31 cellular contexts compared by ENCODE assay signal in the genomic region with DNA sequence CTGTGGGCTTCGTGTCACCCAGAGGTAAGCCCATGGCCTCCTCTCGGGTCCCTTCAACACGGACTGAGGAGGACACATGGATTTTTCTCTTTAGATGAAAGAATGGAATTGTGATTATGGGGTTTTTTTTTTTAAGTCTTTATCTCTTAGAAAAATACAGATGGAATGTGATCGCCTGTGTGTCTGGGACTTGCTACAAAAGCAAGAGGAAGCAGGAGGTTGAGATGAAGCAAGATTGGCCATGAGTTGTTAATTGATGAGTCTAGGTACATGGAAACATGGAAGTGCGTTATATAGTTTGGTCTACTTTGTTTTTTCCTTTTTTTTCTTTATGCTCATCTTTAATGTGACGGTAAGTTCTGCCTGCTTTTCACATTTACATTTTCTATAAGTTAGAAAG. TPM values are rescaled to one million over a fixed set of nuclear protein-coding genes. Genes with fewer than 3 reads are reported as not detected.
DNase-seq lines count a peak whose midpoint lies in the region; ATAC-seq and TF ChIP-seq lines count a peak whose summit lies in the region.
"Had no signal": no experiment of that assay in that cellular context is flagged by ENCODE, and none has a peak within 500 bp of the region (broad histone marks: within the 10 kb centered on the region; RNA-seq: fewer than 3 reads in every experiment).

No MANE protein-coding gene starts in this region.

- CTCF ChIA-PET in CD4-positive, alpha-beta memory T cell (lab: Charles Lee; ENCODE audit: partially characterized antibody) = interaction anchor here (1.4 kb wide), 1 partner anchor 35 kb away, joined by 3 read pairs; no protein-coding TSS in a partner anchor

- no peak for ATAC-seq in GM19452 (IDR thresholded peaks at IDR 0.05; ENCODE audit: unreplicated experiment)

- 82% methylated on average over 6 of the region's 6 CpGs for WGBS in esophagus muscularis mucosa

- H3K4me3 ChIP-seq in CD4-positive, alpha-beta memory T cell (ENCODE audit: low read length in 2 of 2) = no peak overlapping the region
- H3K4me3 ChIP-seq in esophagus muscularis mucosa = no peak overlapping the region
- H3K4me3 ChIP-seq: adrenal gland, coronary artery, left ventricle myocardium inferior, SJSA1, skin epidermis, transverse colon had no signal

- H3K36me3 ChIP-seq in CD4-positive, alpha-beta memory T cell (ENCODE audit: insufficient read depth, low read length) = peaks cover 43% of the 10 kb centered on the region
- peaks cover 17 to 52% (median 40%) of the 10 kb centered on the region in 4 donors for H3K36me3 ChIP-seq in esophagus muscularis mucosa

- peaks cover 29 to 48% (median 40%) of the 10 kb centered on the region in 4 donors for H3K4me1 Mint-ChIP-seq in CD4-positive, alpha-beta memory T cell
- H3K4me1 Mint-ChIP-seq: endodermal cell had no signal

- intact Hi-C loops in CD4-positive, alpha-beta memory T cell (cut with micrococcal nuclease) = no loop called here
- intact Hi-C loops in esophagus muscularis mucosa (cut with DNase I) = no loop called here

- POLR2A ChIA-PET in CD4-positive, alpha-beta memory T cell (lab: Charles Lee; ENCODE audit: partially characterized antibody) = no interaction called here

- no peak for TF ChIP-seq EP300 in esophagus muscularis mucosa (IDR thresholded peaks at IDR 0.05)

- H3K4me3 Mint-ChIP-seq in CD4-positive, alpha-beta memory T cell = no peak overlapping the region
- H3K4me3 Mint-ChIP-seq: activated CD4-positive, alpha-beta memory T cell treated with anti-CD3 and anti-CD28 coated beads for 36 hours; B cell; endodermal cell; stimulated activated naive CD8-positive, alpha-beta T cell treated with anti-CD3 and anti-CD28 coated beads, Interleukin-15, Interleukin-2, amounts not matched to agents 100 ng/mL and 50 ng/mL, for 24 hours had no signal

- H3K36me3 Mint-ChIP-seq in CD4-positive, alpha-beta memory T cell = peaks cover 39 to 57% of the 10 kb centered on the region in 2 donors

- TF ChIP-seq POLR2A in esophagus muscularis mucosa (IDR thresholded peaks at IDR 0.05; ENCODE audit: low read depth) = no peak

- no peaks in the 10 kb centered on the region for H3K9me3 Mint-ChIP-seq in CD4-positive, alpha-beta memory T cell
- H3K9me3 Mint-ChIP-seq: activated CD4-positive, alpha-beta memory T cell treated with anti-CD3 and anti-CD28 coated beads for 36 hours; endodermal cell; stimulated activated naive CD8-positive, alpha-beta T cell treated with anti-CD3 and anti-CD28 coated beads, Interleukin-15, Interleukin-2, amounts not matched to agents 100 ng/mL and 50 ng/mL, for 24 hours had no signal

- no peak for DNase-seq in CD4-positive, alpha-beta memory T cell
- no peak for DNase-seq in esophagus muscularis mucosa (ENCODE audit: extremely low spot score)
- peak; percentile 27 for DNase-seq in pulmonary artery endothelial cell (ENCODE audit: low read depth, low spot score)
- no peak for DNase-seq in effector CD8-positive, alpha-beta T cell (lab: John Stamatoyannopoulos, UW)
- no peak for DNase-seq in A172 (ENCODE audit: low spot score)
- no peak for DNase-seq in NOMO-1 treated with dmso at 0.1 percent for 144 hours (lab: John Stamatoyannopoulos, UW; ENCODE audit: unreplicated experiment)
- DNase-seq: activated CD4-positive, alpha-beta memory T cell treated with anti-CD3 and anti-CD28 coated beads for 36 hours; activated CD4-positive, CD25-positive, alpha-beta regulatory T cell; activated effector memory CD4-positive, alpha-beta T cell treated with anti-CD3 and anti-CD28 coated beads, Interleukin-2, amount 50 U/mL, for 16 hours; activated T-cell treated with anti-CD3 and anti-CD28 coated beads for 4 hours; adrenal gland; COR-L47; DMS79 treated with DMSO at 0.1 percent for 48 hours; endodermal cell; GF-D8; islet precursor cell; KBM-7; left ventricle myocardium inferior; mesendoderm; MM.1S; NCI-H1417 treated with DMSO at 0.1 percent for 48 hours; NCI-H345; occipital lobe; transverse colon had no signal

- TF ChIP-seq CTCF in VCaP (conservative IDR thresholded peaks at IDR 0.05) (no peak), esophagus muscularis mucosa (IDR thresholded peaks at IDR 0.05) (no peak)

- H3K27ac Mint-ChIP-seq in CD4-positive, alpha-beta memory T cell = peak overlapping the region in 4 of 7 donors; percentile 2 to 57 (median 30)
- H3K27ac Mint-ChIP-seq: activated CD4-positive, alpha-beta memory T cell treated with anti-CD3 and anti-CD28 coated beads for 36 hours; B cell; endodermal cell; stimulated activated naive CD8-positive, alpha-beta T cell treated with anti-CD3 and anti-CD28 coated beads, Interleukin-15, Interleukin-2, amounts not matched to agents 100 ng/mL and 50 ng/mL, for 24 hours had no signal

- no peaks in the 10 kb centered on the region for H3K27me3 Mint-ChIP-seq in CD4-positive, alpha-beta memory T cell
- H3K27me3 Mint-ChIP-seq: activated CD4-positive, alpha-beta memory T cell treated with anti-CD3 and anti-CD28 coated beads for 36 hours; B cell; stimulated activated naive CD8-positive, alpha-beta T cell treated with anti-CD3 and anti-CD28 coated beads, Interleukin-15, Interleukin-2, amounts not matched to agents 100 ng/mL and 50 ng/mL, for 24 hours had no signal

- H3K27ac ChIP-seq in CD4-positive, alpha-beta memory T cell (ENCODE audit: low read depth, low read length) = no peak overlapping the region
- H3K27ac ChIP-seq in VCaP (peak overlapping the region; percentile 55; the same call in 1 of the 2 replicates), esophagus muscularis mucosa (replicated peaks in 1 of 4) (peak overlapping the region; percentile 78 to 87 (median 80))
- H3K27ac ChIP-seq: left ventricle myocardium inferior, SJSA1 had no signal

- H3K4me1 ChIP-seq in CD4-positive, alpha-beta memory T cell (ENCODE audit: insufficient read depth, low read length) = peaks cover 32% of the 10 kb centered on the region
- peaks cover 0 to 43% (median 40%) of the 10 kb centered on the region in 4 donors for H3K4me1 ChIP-seq in esophagus muscularis mucosa
- H3K4me1 ChIP-seq: left ventricle myocardium inferior, SJSA1, transverse colon had no signal

- no peaks in the 10 kb centered on the region for H3K9me3 ChIP-seq in CD4-positive, alpha-beta memory T cell (ENCODE audit: control insufficient read depth in 1 of 2, low read length in 2 of 2)
- no peaks in the 10 kb centered on the region for H3K9me3 ChIP-seq in esophagus muscularis mucosa
- H3K9me3 ChIP-seq: adrenal gland, left ventricle myocardium inferior, SJSA1, transverse colon had no signal

- H3K27me3 ChIP-seq in CD4-positive, alpha-beta memory T cell (ENCODE audit: insufficient read depth, low read length) = no peaks in the 10 kb centered on the region
- H3K27me3 ChIP-seq in esophagus muscularis mucosa = no peaks in the 10 kb centered on the region
- H3K27me3 ChIP-seq: adrenal gland, SJSA1, transverse colon had no signal

RNA-seq across cellular contexts. Expression of gene USP20, which starts 14.6 kb away (rescaled TPM):
- 100 to 1,000 TPM; 123 to 132 TPM for total RNA-seq in CD4-positive, alpha-beta memory T cell
- 10 to 100 TPM; 36.5 to 55.9 TPM for polyA plus RNA-seq in CD4-positive, alpha-beta memory T cell
- total RNA-seq in esophagus muscularis mucosa (10 to 100 TPM; 31.1 to 45.3 (median 38.7) TPM), pulmonary artery endothelial cell (7.5 and 9.0 TPM in 2 replicates)
- total RNA-seq in A172 (2014; rRNA removed; shearing (Covaris generic)) = 4.5 and 7.0 TPM in 2 replicates

RNA-seq across cellular contexts. Expression of gene C9orf78, which starts 14.8 kb away (rescaled TPM):
- 10 to 100 TPM; 95.5 to 96.9 TPM for total RNA-seq in CD4-positive, alpha-beta memory T cell
- polyA plus RNA-seq in CD4-positive, alpha-beta memory T cell = 100 to 1,000 TPM; 204 to 206 TPM
- total RNA-seq in esophagus muscularis mucosa (100 to 1,000 TPM in 1 of 4 donors, 10 to 100 TPM in 3; 47.3 to 139 (median 62.6) TPM), pulmonary artery endothelial cell (42.3 and 49.8 TPM in 2 replicates)
- total RNA-seq in A172 (2014; rRNA removed; shearing (Covaris generic)) = 71.9 and 75.3 TPM in 2 replicates

RNA-seq across cellular contexts. Expression of gene TOR1A, which starts 26.0 kb away (rescaled TPM):
- 10 to 100 TPM; 39.8 to 41.9 TPM for total RNA-seq in CD4-positive, alpha-beta memory T cell
- 10 to 100 TPM; 66.3 to 82.5 TPM for polyA plus RNA-seq in CD4-positive, alpha-beta memory T cell
- total RNA-seq in esophagus muscularis mucosa = 10 to 100 TPM; 29.7 to 46.4 (median 34.4) TPM
- 32.6 and 39.3 TPM in 2 replicates for total RNA-seq in pulmonary artery endothelial cell
- total RNA-seq in A172 (2014; rRNA removed; shearing (Covaris generic)) = 47.8 and 53.2 TPM in 2 replicates

RNA-seq across cellular contexts. Expression of gene TOR1B, which starts 46.9 kb away (rescaled TPM):
- total RNA-seq in CD4-positive, alpha-beta memory T cell = 10 to 100 TPM; 29.5 to 33.0 TPM
- polyA plus RNA-seq in CD4-positive, alpha-beta memory T cell = 10 to 100 TPM; 17.5 to 24.4 TPM
- 10 to 100 TPM; 24.5 to 29.0 (median 26.0) TPM for total RNA-seq in esophagus muscularis mucosa
- 26.4 and 37.3 TPM in 2 replicates for total RNA-seq in pulmonary artery endothelial cell
- total RNA-seq in A172 (2014; rRNA removed; shearing (Covaris generic)) = 47.9 and 80.4 TPM in 2 replicates
